In genomic region chr2:140893685-140894084, GRCh38 we compare ENCODE assay signal across 1 cellular context.
TF ChIP-seq lines count a peak whose summit lies in the region.

No MANE protein-coding gene starts in this region.

TF ChIP-seq in GM23338, 12 proteins besides CTCF, POLR2A, EP300 and RAD21 (continued from another document):
- TF ChIP-seq ZNF462 (CRISPR knock-in tag; IDR thresholded peaks at IDR 0.05) (no peak), ZNF114 (CRISPR knock-in tag; IDR thresholded peaks at IDR 0.05) (no peak), CREB1 (CRISPR knock-in tag; IDR thresholded peaks at IDR 0.05; ENCODE audit: low read depth) (no peak), NANOG (IDR thresholded peaks at IDR 0.05; ENCODE audit: borderline replicate concordance) (no peak), ZNF331 (CRISPR knock-in tag; IDR thresholded peaks at IDR 0.05; ENCODE audit: low read depth) (no peak), ETS1 (IDR thresholded peaks at IDR 0.05) (no peak), JUNB (IDR thresholded peaks at IDR 0.05; ENCODE audit: unreplicated experiment) (no peak), POLR2AphosphoS5 (IDR thresholded peaks at IDR 0.05; ENCODE audit: low read depth) (no peak), EZH2 (IDR thresholded peaks at IDR 0.05; ENCODE audit: low read depth, unreplicated experiment) (no peak)
- TF ChIP-seq, protein P1, sequence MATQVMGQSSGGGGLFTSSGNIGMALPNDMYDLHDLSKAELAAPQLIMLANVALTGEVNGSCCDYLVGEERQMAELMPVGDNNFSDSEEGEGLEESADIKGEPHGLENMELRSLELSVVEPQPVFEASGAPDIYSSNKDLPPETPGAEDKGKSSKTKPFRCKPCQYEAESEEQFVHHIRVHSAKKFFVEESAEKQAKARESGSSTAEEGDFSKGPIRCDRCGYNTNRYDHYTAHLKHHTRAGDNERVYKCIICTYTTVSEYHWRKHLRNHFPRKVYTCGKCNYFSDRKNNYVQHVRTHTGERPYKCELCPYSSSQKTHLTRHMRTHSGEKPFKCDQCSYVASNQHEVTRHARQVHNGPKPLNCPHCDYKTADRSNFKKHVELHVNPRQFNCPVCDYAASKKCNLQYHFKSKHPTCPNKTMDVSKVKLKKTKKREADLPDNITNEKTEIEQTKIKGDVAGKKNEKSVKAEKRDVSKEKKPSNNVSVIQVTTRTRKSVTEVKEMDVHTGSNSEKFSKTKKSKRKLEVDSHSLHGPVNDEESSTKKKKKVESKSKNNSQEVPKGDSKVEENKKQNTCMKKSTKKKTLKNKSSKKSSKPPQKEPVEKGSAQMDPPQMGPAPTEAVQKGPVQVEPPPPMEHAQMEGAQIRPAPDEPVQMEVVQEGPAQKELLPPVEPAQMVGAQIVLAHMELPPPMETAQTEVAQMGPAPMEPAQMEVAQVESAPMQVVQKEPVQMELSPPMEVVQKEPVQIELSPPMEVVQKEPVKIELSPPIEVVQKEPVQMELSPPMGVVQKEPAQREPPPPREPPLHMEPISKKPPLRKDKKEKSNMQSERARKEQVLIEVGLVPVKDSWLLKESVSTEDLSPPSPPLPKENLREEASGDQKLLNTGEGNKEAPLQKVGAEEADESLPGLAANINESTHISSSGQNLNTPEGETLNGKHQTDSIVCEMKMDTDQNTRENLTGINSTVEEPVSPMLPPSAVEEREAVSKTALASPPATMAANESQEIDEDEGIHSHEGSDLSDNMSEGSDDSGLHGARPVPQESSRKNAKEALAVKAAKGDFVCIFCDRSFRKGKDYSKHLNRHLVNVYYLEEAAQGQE (IDR thresholded peaks at IDR 0.05; ENCODE audit: unreplicated experiment), result no peak
TF ChIP-seq in GM23338: peak in this region for 0.
